Comparison of ENCODE assay signal across 8 cellular contexts in the genomic region with DNA sequence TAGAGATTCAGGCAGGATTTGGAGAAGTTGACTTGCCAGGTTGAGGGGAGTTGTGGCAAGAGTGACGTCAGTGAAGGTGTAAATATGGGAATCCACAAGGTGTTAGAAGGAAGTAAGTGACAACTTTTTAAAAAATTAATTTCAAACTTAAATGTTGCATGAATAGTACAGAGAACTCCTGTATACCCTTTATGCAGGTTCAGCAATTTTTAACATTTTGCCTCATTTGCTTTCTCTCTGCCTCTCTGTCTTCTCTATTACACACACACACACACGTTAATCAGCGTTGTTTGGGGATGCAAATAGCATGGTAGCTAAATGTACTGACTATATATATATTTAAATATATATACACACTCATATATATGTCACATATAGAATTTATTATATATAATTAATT.
"Had no signal": no experiment of that assay in that cellular context is flagged by ENCODE, and none has a peak within 500 bp of the region (broad histone marks: within the 10 kb centered on the region; RNA-seq: fewer than 3 reads in every experiment).

No MANE protein-coding gene starts in this region.

- H2AFZ ChIP-seq: GM23248 had no signal

- H3K36me3 ChIP-seq: HAP-1 had no signal

- H3K9ac ChIP-seq: GM23248 had no signal

- H3K4me1 ChIP-seq: HAP-1 had no signal

- DNase-seq: GM23248, GOT3, H7, HFFc6, KG1 had no signal

- H3K27ac ChIP-seq: GM23248, HL-60 had no signal

- H3K4me3 ChIP-seq: GM23248, HAP-1 had no signal

- ATAC-seq: HCT116 had no signal

- H3K9me3 ChIP-seq: HAP-1 had no signal
